In the genomic region with DNA sequence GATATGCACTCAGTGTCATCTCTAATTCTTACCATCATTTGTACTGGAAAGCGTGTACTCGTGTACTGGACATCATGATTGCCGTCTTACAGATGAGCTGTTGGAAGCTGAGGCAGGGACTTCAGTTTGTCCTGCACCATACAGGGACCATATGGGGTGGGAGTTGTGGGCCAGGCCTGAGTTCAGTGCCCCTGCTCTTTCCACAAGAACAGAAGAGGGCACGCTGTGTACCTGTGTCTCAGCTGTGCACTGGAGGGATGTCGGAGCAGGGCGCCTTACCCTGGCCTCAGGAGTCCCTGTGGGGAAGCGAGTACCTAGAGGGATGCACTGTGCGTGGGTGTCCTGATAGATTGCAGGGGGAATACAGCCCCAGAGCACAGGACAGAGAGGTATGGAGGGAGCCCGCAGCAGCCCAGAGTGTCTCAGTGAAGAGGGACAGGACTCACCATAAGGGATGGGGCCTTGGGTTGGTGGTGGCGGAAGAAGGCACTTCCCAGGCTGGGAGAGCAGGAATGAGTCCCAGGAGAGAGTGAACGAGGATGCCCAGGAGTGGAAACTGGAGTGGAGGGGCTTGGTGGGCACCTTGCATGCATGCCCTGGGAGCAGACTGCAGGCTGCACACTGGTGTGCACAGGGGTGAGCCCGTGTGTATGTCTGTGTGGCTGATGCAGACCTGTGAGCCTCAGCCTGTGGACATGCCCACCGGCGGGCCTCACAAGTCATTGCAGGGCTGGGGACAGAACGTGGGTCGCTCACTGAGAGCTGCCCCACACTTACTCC, we compare ENCODE assay signal across 24 cellular contexts.
DNase-seq lines count a peak whose midpoint lies in the region; ATAC-seq and TF ChIP-seq lines count a peak whose summit lies in the region.
"Had no signal": no experiment of that assay in that cellular context is flagged by ENCODE, and none has a peak within 500 bp of the region (broad histone marks: within the 10 kb centered on the region; RNA-seq: fewer than 3 reads in every experiment).

No MANE protein-coding gene starts in this region.

- no peaks in the 10 kb centered on the region for H3F3A ChIP-seq in smooth muscle cell (ENCODE audit: low read depth)

- H3K4me3 ChIP-seq in mammary epithelial cell (replicated peaks in 1 of 3; ENCODE audit: insufficient read depth in 1 of 3, low read depth in 2 of 3, low read length in 3 of 3) = no peak overlapping the region
- no peak overlapping the region for H3K4me3 ChIP-seq in left lung
- no peak overlapping the region for H3K4me3 ChIP-seq in smooth muscle cell
- H3K4me3 ChIP-seq: lung had no signal

- H4K20me1 ChIP-seq in mammary epithelial cell (ENCODE audit: insufficient read depth, low read length) = no peaks in the 10 kb centered on the region
- H4K20me1 ChIP-seq in smooth muscle cell (ENCODE audit: low read depth) = peaks cover 25% of the 10 kb centered on the region

- peaks cover 5% of the 10 kb centered on the region for H3K9me3 ChIP-seq in mammary epithelial cell (replicated peaks; ENCODE audit: insufficient read depth, low read length)
- H3K9me3 ChIP-seq in left lung = peaks cover 0 to 17% of the 10 kb centered on the region in 2 donors
- no peaks in the 10 kb centered on the region for H3K9me3 ChIP-seq in smooth muscle cell (replicated peaks; ENCODE audit: low read depth)
- H3K9me3 ChIP-seq in T-helper 17 cell (ENCODE audit: control insufficient read depth, low read length, poor library complexity, severe bottlenecking) = no peaks in the 10 kb centered on the region
- H3K9me3 ChIP-seq: esophagus squamous epithelium, tibial artery had no signal

- intact Hi-C loops in Calu3 (cut with micrococcal nuclease; ENCODE audit: unreplicated experiment) = no loop called here
- intact Hi-C loops in mammary epithelial cell (cut with micrococcal nuclease) = no loop called here
- intact Hi-C loops in left lung (cut with DNase I) = no loop called here

- peak overlapping the region; percentile 85 for H3K4me3 Mint-ChIP-seq in Calu3 (ENCODE audit: low read depth, unreplicated experiment)
- no peak overlapping the region for H3K4me3 Mint-ChIP-seq in T-helper 17 cell
- H3K4me3 Mint-ChIP-seq: T-helper 2 cell treated with Interferon-gamma antibody and Interleukin-4, amounts not matched to agents 5 μg/mL and 100 μg/mL, for 36 hours had no signal

- TF ChIP-seq CTCF in Calu3 (IDR thresholded peaks at IDR 0.05; ENCODE audit: unreplicated experiment) (no peak), mammary epithelial cell (conservative IDR thresholded peaks at IDR 0.05 in 1 of 2, IDR thresholded peaks at IDR 0.05 in 1 of 2; ENCODE audit: extremely low read depth in 1 of 2, insufficient read depth in 1 of 2, low read depth in 1 of 2, low read length in 2 of 2) (no peak), left lung (IDR thresholded peaks at IDR 0.05) (no peak), smooth muscle cell (IDR thresholded peaks at IDR 0.05; ENCODE audit: borderline replicate concordance, insufficient read depth, poor library complexity, severe bottlenecking) (no peak), GM10248 (IDR thresholded peaks at IDR 0.05; ENCODE audit: control extremely low read depth, extremely low read depth, low read depth, missing control alignments) (no peak)

- H3K27me3 Mint-ChIP-seq in Calu3 (ENCODE audit: unreplicated experiment) (no peaks in the 10 kb centered on the region), T-helper 17 cell (no peaks in the 10 kb centered on the region)
- H3K27me3 Mint-ChIP-seq: activated naive CD8-positive, alpha-beta T cell treated with anti-CD3 and anti-CD28 coated beads, Interleukin-2, amount 10 ng/mL, durations not matched to agents 7 days and 5 days; stimulated activated naive CD8-positive, alpha-beta T cell treated with anti-CD3 and anti-CD28 coated beads, Interleukin-15, amount 100 ng/mL, for 72 hours had no signal

- BruUV-seq in Calu3 (replicated peaks; lab: Mats Ljungman, UMichigan) (no TSS peak), mammary epithelial cell (replicated peaks; lab: Mats Ljungman, UMichigan) (no TSS peak)

- H3K9ac ChIP-seq in mammary epithelial cell (ENCODE audit: insufficient read depth, low read length) (no peak overlapping the region), smooth muscle cell (ENCODE audit: low read depth) (no peak overlapping the region)

- H3K36me3 ChIP-seq in mammary epithelial cell (ENCODE audit: insufficient read depth, low read length) = no peaks in the 10 kb centered on the region
- no peaks in the 10 kb centered on the region for H3K36me3 ChIP-seq in left lung
- H3K36me3 ChIP-seq in smooth muscle cell (ENCODE audit: low read depth) = no peaks in the 10 kb centered on the region
- H3K36me3 ChIP-seq: esophagus squamous epithelium, tibial artery had no signal

- H3K36me3 Mint-ChIP-seq in Calu3 (ENCODE audit: insufficient read depth, unreplicated experiment) (peaks cover 18% of the 10 kb centered on the region), T-helper 17 cell (ENCODE audit: low read depth) (peaks cover 2% of the 10 kb centered on the region)

- peak; percentile 6 for ATAC-seq in left lung
- ATAC-seq in T-helper 17 cell = no peak
- ATAC-seq: HepG2; SK-N-SH treated with all-trans-retinoic acid at 6 μM for 48 hours; stimulated activated naive CD8-positive, alpha-beta T cell treated with anti-CD3 and anti-CD28 coated beads, Interleukin-15, amount 100 ng/mL, for 72 hours had no signal

- H3K27ac Mint-ChIP-seq in Calu3 (ENCODE audit: unreplicated experiment) = no peak overlapping the region
- no peak overlapping the region for H3K27ac Mint-ChIP-seq in T-helper 17 cell
- H3K27ac Mint-ChIP-seq: T-helper 2 cell treated with Interferon-gamma antibody and Interleukin-4, amounts not matched to agents 5 μg/mL and 100 μg/mL, for 36 hours had no signal

- H3K4me2 ChIP-seq in mammary epithelial cell (ENCODE audit: insufficient read depth, low read depth, low read length) (peak overlapping the region; percentile 63), smooth muscle cell (peak overlapping the region; percentile 90)

- dilution Hi-C loops in mammary epithelial cell (cut with HindIII; ENCODE audit: low sequenced_read_pairs) = no loop called here

- peaks cover 33% of the 10 kb centered on the region for H3K4me1 Mint-ChIP-seq in Calu3 (ENCODE audit: low read depth, unreplicated experiment)
- peaks cover 33% of the 10 kb centered on the region for H3K4me1 Mint-ChIP-seq in T-helper 17 cell

- peaks cover 11% of the 10 kb centered on the region for H3K9me3 Mint-ChIP-seq in Calu3 (ENCODE audit: low read depth, unreplicated experiment)

- CTCF ChIA-PET in Calu3 (lab: Charles Lee) = interaction anchor here (0.6 kb wide), 1 partner anchor 110 kb away, joined by 4 read pairs; no protein-coding TSS in a partner anchor
- CTCF ChIA-PET in mammary epithelial cell (lab: Charles Lee; ENCODE audit: low non-redundant PET) = interaction anchor here (0.7 kb wide), 1 partner anchor 256 kb away, joined by 3 read pairs; no protein-coding TSS in a partner anchor
- CTCF ChIA-PET in GM10248 (lab: Yijun Ruan, JAX) = no interaction called here

- DNase-seq in Calu3 = no peak
- no peak for DNase-seq in mammary epithelial cell
- no peak for DNase-seq in left lung
- DNase-seq in smooth muscle cell (lab: John Stamatoyannopoulos, UW; ENCODE audit: unreplicated experiment) = no peak
- DNase-seq in NCI-H1048 (lab: John Stamatoyannopoulos, UW) = no peak
- DNase-seq in SK-N-DZ (ENCODE audit: low spot score) = no peak
- no peak for DNase-seq in GM10248 (ENCODE audit: extremely low spot score)
- DNase-seq in T-helper 17 cell = no peak
- DNase-seq: activated naive CD8-positive, alpha-beta T cell treated with anti-CD3 and anti-CD28 coated beads, Interleukin-2, amount 10 ng/mL, durations not matched to agents 7 days and 5 days; DMS153; effector CD4-positive, alpha-beta T cell; esophagus squamous epithelium; kidney; NCI-H2029 treated with DMSO at 0.1 percent for 48 hours; NCI-H82; right cardiac atrium; stimulated activated CD4-positive, alpha-beta T cell treated with anti-CD3 and anti-CD28 coated beads, Interleukin-4, amount 100 ng/mL, for 4 hours; stimulated activated naive CD8-positive, alpha-beta T cell treated with anti-CD3 and anti-CD28 coated beads, Interleukin-15, amount 100 ng/mL, for 72 hours had no signal

- in situ Hi-C loops in mammary epithelial cell (cut with MboI; ENCODE audit: low sequenced_read_pairs in 2 of 2) = no loop called here

- H3K27me3 ChIP-seq in mammary epithelial cell (ENCODE audit: insufficient read depth, low read length) (no peaks in the 10 kb centered on the region), left lung (no peaks in the 10 kb centered on the region), smooth muscle cell (ENCODE audit: low read depth) (no peaks in the 10 kb centered on the region)
- H3K27me3 ChIP-seq: esophagus squamous epithelium, tibial artery had no signal

- no peak overlapping the region for H2AFZ ChIP-seq in mammary epithelial cell (ENCODE audit: low read depth, low read length)
- no peak overlapping the region for H2AFZ ChIP-seq in smooth muscle cell (ENCODE audit: low read depth)

- H3K4me1 ChIP-seq in mammary epithelial cell (ENCODE audit: insufficient read depth, low read length) = no peaks in the 10 kb centered on the region
- peaks cover 0 to 9% of the 10 kb centered on the region in 2 donors for H3K4me1 ChIP-seq in left lung
- H3K4me1 ChIP-seq in smooth muscle cell (ENCODE audit: low read depth) = peaks cover 12% of the 10 kb centered on the region

- H3K27ac ChIP-seq in mammary epithelial cell (ENCODE audit: insufficient read depth, low read depth, low read length) = no peak overlapping the region
- H3K27ac ChIP-seq in left lung = no peak overlapping the region
- H3K27ac ChIP-seq in smooth muscle cell (ENCODE audit: low read depth) = peak overlapping the region; percentile 9
- H3K27ac ChIP-seq: RWPE1, tibial artery had no signal

- H3K79me2 ChIP-seq in mammary epithelial cell (ENCODE audit: insufficient read depth, low read length) (no peaks in the 10 kb centered on the region), smooth muscle cell (ENCODE audit: low read depth) (no peaks in the 10 kb centered on the region)

- POLR2A ChIA-PET in GM10248 (lab: Yijun Ruan, JAX) = no interaction called here

- WGBS in mammary epithelial cell (ENCODE audit: low coverage, missing lambda C conversion rate) = 88% methylated on average over 11 of the region's 16 CpGs
- 95% methylated on average over 16 of the region's 16 CpGs for WGBS in smooth muscle cell (ENCODE audit: low lambda C conversion rate)
